16 cellular contexts compared by ENCODE assay signal in the genomic region with DNA sequence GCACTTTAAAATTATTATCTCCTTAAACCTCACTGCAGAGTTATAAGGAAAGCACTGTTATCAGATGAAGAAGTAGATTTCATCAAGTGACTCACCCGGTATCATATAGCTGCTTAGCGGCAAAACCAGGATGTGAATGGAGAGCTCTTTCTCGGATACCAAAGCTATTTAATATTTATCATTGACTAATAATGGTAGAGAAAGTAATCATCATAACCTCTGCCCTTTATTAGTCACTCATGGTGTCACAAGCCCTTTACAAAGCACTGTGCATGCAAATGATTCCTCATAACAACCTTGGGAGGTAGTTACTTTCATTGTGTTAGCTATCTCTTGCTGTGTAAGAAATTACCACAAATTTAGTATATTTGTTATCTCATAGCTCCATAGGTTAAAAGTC.
DNase-seq lines count a peak whose midpoint lies in the region; ATAC-seq lines count a peak whose summit lies in the region.
"Had no signal": no experiment of that assay in that cellular context is flagged by ENCODE, and none has a peak within 500 bp of the region (broad histone marks: within the 10 kb centered on the region; RNA-seq: fewer than 3 reads in every experiment).

No MANE protein-coding gene starts in this region.

- no peak overlapping the region for H3K4me3 Mint-ChIP-seq in activated T-helper 2 cell treated with anti-CD3 and anti-CD28 coated beads, Interferon-gamma antibody, Interleukin-2, Interleukin-4, amounts not matched to agents 10 μg/mL and 5 μg/mL and 100 μg/mL, durations not matched to agents 14 hours and 24 hours and 36 hours (ENCODE audit: low read depth)
- H3K4me3 Mint-ChIP-seq: activated T-helper 1 cell treated with anti-CD3 and anti-CD28 coated beads, Interleukin-12 subunit alpha, Interleukin-12 subunit beta, Interleukin-2, Interleukin-4 antibody, amounts not matched to agents 30 ng/mL and 10 ng/mL and 1 ng/mL, durations not matched to agents 14 hours and 24 hours and 36 hours had no signal

- H3K4me1 Mint-ChIP-seq in activated T-helper 2 cell treated with anti-CD3 and anti-CD28 coated beads, Interferon-gamma antibody, Interleukin-2, Interleukin-4, amounts not matched to agents 10 μg/mL and 5 μg/mL and 100 μg/mL, durations not matched to agents 14 hours and 24 hours and 36 hours (ENCODE audit: low read depth): peaks cover 24% of the 10 kb centered on the region

- peak overlapping the region; percentile 54 for H3K27ac Mint-ChIP-seq in activated T-helper 2 cell treated with anti-CD3 and anti-CD28 coated beads, Interferon-gamma antibody, Interleukin-2, Interleukin-4, amounts not matched to agents 10 μg/mL and 5 μg/mL and 100 μg/mL, durations not matched to agents 14 hours and 24 hours and 36 hours
- H3K27ac Mint-ChIP-seq: activated T-helper 1 cell treated with anti-CD3 and anti-CD28 coated beads, Interleukin-12 subunit alpha, Interleukin-12 subunit beta, Interleukin-2, Interleukin-4 antibody, amounts not matched to agents 30 ng/mL and 10 ng/mL and 1 ng/mL, durations not matched to agents 14 hours and 24 hours and 36 hours had no signal

- DNase-seq in CD1c-positive myeloid dendritic cell (ENCODE audit: extremely low spot score) (peak; percentile 82), NCI-H446 treated with DMSO at 0.1 percent for 48 hours (lab: John Stamatoyannopoulos, UW) (no peak), UCSD-AML1 (lab: John Stamatoyannopoulos, UW; ENCODE audit: unreplicated experiment) (no peak)
- no peak for DNase-seq in activated T-helper 2 cell treated with anti-CD3 and anti-CD28 coated beads, Interferon-gamma antibody, Interleukin-2, Interleukin-4, amounts not matched to agents 10 μg/mL and 5 μg/mL and 100 μg/mL, durations not matched to agents 14 hours and 24 hours and 36 hours (ENCODE audit: low spot score)
- no peak for DNase-seq in effector CD4-positive, alpha-beta T cell
- DNase-seq: AML-193, colonic mucosa, kidney glomerular epithelial cell, mucosa of descending colon, NCI-H187, NCI-H69, occipital lobe, SW 1271 had no signal

- no peaks in the 10 kb centered on the region for H3K36me3 Mint-ChIP-seq in activated T-helper 2 cell treated with anti-CD3 and anti-CD28 coated beads, Interferon-gamma antibody, Interleukin-2, Interleukin-4, amounts not matched to agents 10 μg/mL and 5 μg/mL and 100 μg/mL, durations not matched to agents 14 hours and 24 hours and 36 hours (ENCODE audit: low read depth)

- no peaks in the 10 kb centered on the region for H3K9me3 Mint-ChIP-seq in activated T-helper 2 cell treated with anti-CD3 and anti-CD28 coated beads, Interferon-gamma antibody, Interleukin-2, Interleukin-4, amounts not matched to agents 10 μg/mL and 5 μg/mL and 100 μg/mL, durations not matched to agents 14 hours and 24 hours and 36 hours

- no peaks in the 10 kb centered on the region for H3K27me3 Mint-ChIP-seq in activated T-helper 2 cell treated with anti-CD3 and anti-CD28 coated beads, Interferon-gamma antibody, Interleukin-2, Interleukin-4, amounts not matched to agents 10 μg/mL and 5 μg/mL and 100 μg/mL, durations not matched to agents 14 hours and 24 hours and 36 hours (ENCODE audit: low read depth)

- ATAC-seq in GM18511 (IDR thresholded peaks at IDR 0.05; ENCODE audit: unreplicated experiment): peak; percentile 80
- peak; percentile 58 for ATAC-seq in HG03175 (IDR thresholded peaks at IDR 0.05; ENCODE audit: unreplicated experiment)
- ATAC-seq: mucosa of descending colon had no signal

- intact Hi-C loops in activated T-helper 2 cell treated with anti-CD3 and anti-CD28 coated beads, Interferon-gamma antibody, Interleukin-2, Interleukin-4, amounts not matched to agents 10 μg/mL and 5 μg/mL and 100 μg/mL, durations not matched to agents 14 hours and 24 hours and 36 hours (cut with micrococcal nuclease): loop anchor here (1.0 to 5.0 kb wide), 8 partner anchors 45 to 595 kb away; a partner anchor contains a TSS
